In the genomic region with DNA sequence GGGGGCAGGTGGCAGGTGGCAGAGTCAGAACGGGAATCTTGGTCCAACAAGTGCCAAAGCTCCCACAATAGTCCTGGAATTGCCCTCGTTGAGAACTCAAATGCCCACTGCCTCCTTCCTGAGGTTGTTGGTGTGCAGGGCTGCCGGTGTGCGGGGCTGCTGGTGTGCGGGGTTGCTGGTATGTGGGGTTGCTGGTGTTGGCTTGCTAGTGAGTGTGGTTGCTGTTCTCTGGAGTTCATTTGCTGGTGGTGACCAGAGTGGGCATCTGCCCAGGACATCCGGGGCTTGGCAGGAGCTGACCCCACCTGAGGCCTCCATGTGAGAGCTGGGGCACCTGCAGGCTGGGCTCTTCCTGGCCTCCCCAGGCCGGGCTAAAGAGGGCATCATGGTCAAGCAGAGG, we compare ENCODE assay signal across 24 cellular contexts. TPM values are rescaled to one million over a fixed set of nuclear protein-coding genes. Genes with fewer than 3 reads are reported as not detected.
DNase-seq lines count a peak whose midpoint lies in the region; ATAC-seq, FAIRE-seq and TF ChIP-seq lines count a peak whose summit lies in the region.
"Had no signal": no experiment of that assay in that cellular context is flagged by ENCODE, and none has a peak within 500 bp of the region (broad histone marks: within the 10 kb centered on the region; RNA-seq: fewer than 3 reads in every experiment).

No MANE protein-coding gene starts in this region.

- no peak overlapping the region for H3K27ac Mint-ChIP-seq in stimulated activated naive CD8-positive, alpha-beta T cell treated with anti-CD3 and anti-CD28 coated beads, Interleukin-15, amount 100 ng/mL, for 72 hours
- no peak overlapping the region for H3K27ac Mint-ChIP-seq in activated CD4-positive, alpha-beta T cell treated with anti-CD3 and anti-CD28 coated beads for 36 hours
- H3K27ac Mint-ChIP-seq: CD4-positive, alpha-beta memory T cell had no signal

- no peak overlapping the region for H3K4me3 Mint-ChIP-seq in stimulated activated naive CD8-positive, alpha-beta T cell treated with anti-CD3 and anti-CD28 coated beads, Interleukin-15, amount 100 ng/mL, for 72 hours
- no peak overlapping the region for H3K4me3 Mint-ChIP-seq in activated CD4-positive, alpha-beta T cell treated with anti-CD3 and anti-CD28 coated beads for 36 hours
- H3K4me3 Mint-ChIP-seq: CD4-positive, alpha-beta memory T cell had no signal

- FAIRE-seq in HepG2 (lab: Jason Lieb, UNC) (no peak), kidney (lab: Jason Lieb, UNC) (no peak)
- FAIRE-seq: A549, GM12891, GM18507, H54 had no signal

- no TSS peak for BruUV-seq in HepG2 (replicated peaks; lab: Mats Ljungman, UMichigan)

- H3K9ac ChIP-seq in HepG2 (ENCODE audit: insufficient read depth, low read depth, low read length): no peak overlapping the region
- no peak overlapping the region for H3K9ac ChIP-seq in kidney (ENCODE audit: low read length in 2 of 2)
- H3K9ac ChIP-seq: BLaER1 treated with 17β-estradiol and CSF1 and Interleukin-3, amounts not matched to agents 10 nM and 100 nM had no signal

- H3K9me3 Mint-ChIP-seq in stimulated activated naive CD8-positive, alpha-beta T cell treated with anti-CD3 and anti-CD28 coated beads, Interleukin-15, amount 100 ng/mL, for 72 hours: no peaks in the 10 kb centered on the region
- no peaks in the 10 kb centered on the region for H3K9me3 Mint-ChIP-seq in activated CD4-positive, alpha-beta T cell treated with anti-CD3 and anti-CD28 coated beads for 36 hours (ENCODE audit: low read depth)

- POLR2A ChIA-PET in HepG2 (lab: Yijun Ruan, JAX): interaction anchor here (1.0 to 2.4 kb wide), 2 partner anchors 10 to 210 kb away, joined by 3 to 17 read pairs; no protein-coding TSS in a partner anchor
- POLR2A ChIA-PET in activated CD4-positive, alpha-beta T cell treated with anti-CD3 and anti-CD28 coated beads for 36 hours (lab: Charles Lee): no interaction called here

- DNase-seq in HepG2 (ENCODE audit: low spot score) (no peak), right lobe of liver (no peak), kidney (peak; percentile 37), osteoblast (ENCODE audit: insufficient read length, low spot score, missing footprints) (peak; percentile 38)
- DNase-seq in stimulated activated naive CD8-positive, alpha-beta T cell treated with anti-CD3 and anti-CD28 coated beads, Interleukin-15, amount 100 ng/mL, for 72 hours: no peak
- DNase-seq in activated CD4-positive, alpha-beta T cell treated with anti-CD3 and anti-CD28 coated beads for 36 hours: no peak
- DNase-seq: 8988T; ACHN; AML-193; BE2C; Calu3; CD4-positive, alpha-beta memory T cell; DMS79 treated with DMSO at 0.1 percent for 48 hours; GF-D8; GOT3; HCEC 1CT had no signal

- H4K20me1 ChIP-seq in HepG2 (ENCODE audit: insufficient read depth, low read length) (no peaks in the 10 kb centered on the region), osteoblast (ENCODE audit: insufficient read depth, low read length) (no peaks in the 10 kb centered on the region)
- H4K20me1 ChIP-seq: BLaER1 treated with 17β-estradiol and CSF1 and Interleukin-3, amounts not matched to agents 10 nM and 100 nM had no signal

- H3K4me1 ChIP-seq in HepG2 (ENCODE audit: insufficient read depth, low read length) (peaks cover 98% of the 10 kb centered on the region), right lobe of liver (peaks cover 0 to 30% (median 9%) of the 10 kb centered on the region in 4 donors), kidney (ENCODE audit: control insufficient read depth in 1 of 2, insufficient read depth in 1 of 2, low read depth in 1 of 2, low read length in 2 of 2) (no peaks in the 10 kb centered on the region), osteoblast (ENCODE audit: insufficient read depth, low read length) (no peaks in the 10 kb centered on the region)
- H3K4me1 ChIP-seq: A549; BE2C; BLaER1 treated with 17β-estradiol and CSF1 and Interleukin-3, amounts not matched to agents 10 nM and 100 nM had no signal

- no peak for TF ChIP-seq RAD21 in HepG2 (CRISPR knock-in tag; IDR thresholded peaks at IDR 0.05)

- 73% methylated on average over 4 of the region's 7 CpGs for WGBS in HepG2 (ENCODE audit: low lambda C conversion rate)
- 62% methylated on average over 4 of the region's 7 CpGs for WGBS in right lobe of liver (ENCODE audit: insufficient coverage, low coverage, low lambda C conversion rate, missing lambda C conversion rate)

- peak overlapping the region; percentile 66 for H3K4me2 ChIP-seq in HepG2 (ENCODE audit: low read depth, low read length)
- no peak overlapping the region for H3K4me2 ChIP-seq in osteoblast (ENCODE audit: insufficient read depth, low read length)
- H3K4me2 ChIP-seq: A549; BLaER1 treated with 17β-estradiol and CSF1 and Interleukin-3, amounts not matched to agents 10 nM and 100 nM had no signal

- no peaks in the 10 kb centered on the region for H3K79me2 ChIP-seq in HepG2 (ENCODE audit: insufficient read depth, low read length)
- no peaks in the 10 kb centered on the region for H3K79me2 ChIP-seq in osteoblast (ENCODE audit: insufficient read depth, low read length)

- H3K27ac ChIP-seq in HepG2 (ENCODE audit: extremely low read length, insufficient read depth, low read length) (no peak overlapping the region), right lobe of liver (peak overlapping the region in 1 of 3 donors; percentile 52), kidney (ENCODE audit: low read depth in 2 of 2, low read length in 2 of 2) (no peak overlapping the region), osteoblast (ENCODE audit: low read depth, low read length) (no peak overlapping the region)
- H3K27ac ChIP-seq: A549; BLaER1 treated with 17β-estradiol and CSF1 and Interleukin-3, amounts not matched to agents 10 nM and 100 nM had no signal

- in situ Hi-C loops in HepG2 (cut with HindIII; ENCODE audit: extremely low pct_ligation_motif_present, low pct_unique_long_range_greater_than_20kb): no loop called here

- intact Hi-C loops in HepG2 (cut with micrococcal nuclease; ENCODE audit: unreplicated experiment) (no loop called here), right lobe of liver (cut with DNase I) (no loop called here), kidney (cut with DNase I) (no loop called here)
- intact Hi-C loops in activated CD4-positive, alpha-beta T cell treated with anti-CD3 and anti-CD28 coated beads for 36 hours (cut with DNase I, micrococcal nuclease): no loop called here

- no peak for TF ChIP-seq CTCF in HepG2 (CRISPR knock-in tag; IDR thresholded peaks at IDR 0.05)
- TF ChIP-seq CTCF in right lobe of liver (IDR thresholded peaks at IDR 0.05): no peak
- TF ChIP-seq CTCF in kidney (IDR thresholded peaks at IDR 0.05; ENCODE audit: borderline replicate concordance, extremely low read depth, insufficient read depth): no peak
- no peak for TF ChIP-seq CTCF in osteoblast (IDR thresholded peaks at IDR 0.05; ENCODE audit: extremely low read depth, low read depth, low read length)

- no peaks in the 10 kb centered on the region for H3K36me3 ChIP-seq in HepG2 (replicated peaks in 1 of 2; ENCODE audit: control insufficient read depth in 1 of 2, insufficient read depth in 2 of 2, low read length in 2 of 2)
- H3K36me3 ChIP-seq in right lobe of liver: no peaks in the 10 kb centered on the region
- H3K36me3 ChIP-seq in kidney (ENCODE audit: control insufficient read depth in 1 of 2, insufficient read depth in 2 of 2, low read length in 2 of 2): no peaks in the 10 kb centered on the region
- H3K36me3 ChIP-seq in osteoblast (ENCODE audit: insufficient read depth, low read length): no peaks in the 10 kb centered on the region
- H3K36me3 ChIP-seq: BE2C; BLaER1 treated with 17β-estradiol and CSF1 and Interleukin-3, amounts not matched to agents 10 nM and 100 nM had no signal

- peak overlapping the region in 1 of 3 experiments; percentile 28; a peak in 1 of 6 replicates for H3K4me3 ChIP-seq in HepG2 (replicated peaks in 1 of 3; ENCODE audit: insufficient read depth in 1 of 3, low read depth in 2 of 3, low read length in 3 of 3)
- H3K4me3 ChIP-seq in right lobe of liver: no peak overlapping the region
- no peak overlapping the region for H3K4me3 ChIP-seq in kidney (ENCODE audit: low read length in 2 of 2)
- no peak overlapping the region for H3K4me3 ChIP-seq in osteoblast (ENCODE audit: insufficient read depth, low read length)
- H3K4me3 ChIP-seq: A549; BLaER1 treated with 17β-estradiol and CSF1 and Interleukin-3, amounts not matched to agents 10 nM and 100 nM had no signal

- H3K27me3 ChIP-seq in HepG2 (ENCODE audit: control insufficient read depth in 1 of 2, insufficient read depth in 2 of 2, low read length in 2 of 2) (peaks cover 0 to 3% of the 10 kb centered on the region in 2 experiments; a peak in 1 of 5 replicates), right lobe of liver (no peaks in the 10 kb centered on the region), osteoblast (ENCODE audit: insufficient read depth, low read length) (no peaks in the 10 kb centered on the region)
- H3K27me3 ChIP-seq: BE2C; BLaER1 treated with 17β-estradiol and CSF1 and Interleukin-3, amounts not matched to agents 10 nM and 100 nM had no signal

- no peaks in the 10 kb centered on the region for H3K4me1 Mint-ChIP-seq in stimulated activated naive CD8-positive, alpha-beta T cell treated with anti-CD3 and anti-CD28 coated beads, Interleukin-15, amount 100 ng/mL, for 72 hours
- no peaks in the 10 kb centered on the region for H3K4me1 Mint-ChIP-seq in activated CD4-positive, alpha-beta T cell treated with anti-CD3 and anti-CD28 coated beads for 36 hours
- H3K4me1 Mint-ChIP-seq: CD4-positive, alpha-beta memory T cell had no signal

- no peak overlapping the region for H2AFZ ChIP-seq in HepG2 (ENCODE audit: low read length)
- no peak overlapping the region for H2AFZ ChIP-seq in osteoblast (ENCODE audit: low read length)

- CTCF ChIA-PET in HepG2 (lab: Yijun Ruan, JAX; ENCODE audit: low intra/inter-chr PET ratio, low total read pairs): no interaction called here
- CTCF ChIA-PET in activated CD4-positive, alpha-beta T cell treated with anti-CD3 and anti-CD28 coated beads for 36 hours (lab: Charles Lee): no interaction called here

- peaks cover 19% of the 10 kb centered on the region for H3K27me3 Mint-ChIP-seq in stimulated activated naive CD8-positive, alpha-beta T cell treated with anti-CD3 and anti-CD28 coated beads, Interleukin-15, amount 100 ng/mL, for 72 hours
- H3K27me3 Mint-ChIP-seq in activated CD4-positive, alpha-beta T cell treated with anti-CD3 and anti-CD28 coated beads for 36 hours: peaks cover 6% of the 10 kb centered on the region

- TF ChIP-seq POLR2A in HepG2 (IDR thresholded peaks at IDR 0.05; ENCODE audit: insufficient read depth in 1 of 2, low read depth in 2 of 2, low read length in 2 of 2) (no peak), right lobe of liver (IDR thresholded peaks at IDR 0.05) (no peak)

- TF ChIP-seq EP300 in HepG2 (IDR thresholded peaks at IDR 0.05; ENCODE audit: low read depth in 2 of 2, low read length in 2 of 2): no peak
- no peak for TF ChIP-seq EP300 in HepG2 (CRISPR knock-in tag; IDR thresholded peaks at IDR 0.05; ENCODE audit: borderline replicate concordance)

- ATAC-seq in HepG2 (no peak), right lobe of liver (no peak), GM18873 (IDR thresholded peaks at IDR 0.05; ENCODE audit: low FRiP score, unreplicated experiment) (no peak)
- ATAC-seq in stimulated activated naive CD8-positive, alpha-beta T cell treated with anti-CD3 and anti-CD28 coated beads, Interleukin-15, amount 100 ng/mL, for 72 hours: no peak
- ATAC-seq in activated CD4-positive, alpha-beta T cell treated with anti-CD3 and anti-CD28 coated beads for 36 hours: no peak

- H3K36me3 Mint-ChIP-seq in activated CD4-positive, alpha-beta T cell treated with anti-CD3 and anti-CD28 coated beads for 36 hours (ENCODE audit: low read depth): no peaks in the 10 kb centered on the region
- H3K36me3 Mint-ChIP-seq: CD4-positive, alpha-beta memory T cell had no signal

- H3K9me3 ChIP-seq in HepG2 (ENCODE audit: low read length) (no peaks in the 10 kb centered on the region), right lobe of liver (no peaks in the 10 kb centered on the region), kidney (ENCODE audit: control insufficient read depth in 1 of 2, low read length in 2 of 2) (peaks cover 0 to 4% of the 10 kb centered on the region in 2 donors), osteoblast (ENCODE audit: low read depth, low read length) (no peaks in the 10 kb centered on the region)
- H3K9me3 ChIP-seq: A549, BE2C had no signal

RNA-seq across cellular contexts. Expression of gene MPPED1, which starts 14.0 kb away (rescaled TPM):
- total RNA-seq in HepG2 (2016; rRNA removed; fragmentation: Illumina TruSeq; extraction: Trizol): not detected in 2 replicates
- total RNA-seq in HepG2 (2016; cell fraction: cytosol; rRNA removed; fragmentation: Illumina TruSeq; extraction: Trizol; ENCODE audit: low read depth): not detected in 2 replicates
- total RNA-seq in HepG2 (2016; cell fraction: insoluble cytoplasmic fraction; rRNA removed; fragmentation: Illumina TruSeq; extraction: Trizol): not detected in 2 replicates
- not detected in 2 replicates for total RNA-seq in HepG2 (2016; cell fraction: membrane; rRNA removed; fragmentation: Illumina TruSeq; extraction: Trizol)
- total RNA-seq in HepG2 (2016; cell fraction: nucleus; rRNA removed; fragmentation: Illumina TruSeq; extraction: Trizol): not detected in 2 replicates
- 0.77 and 1.2 TPM in 2 replicates for polyA plus RNA-seq in HepG2 (2011; rRNA removed)
- 0.78 and 0.81 TPM in 2 replicates for polyA plus RNA-seq in HepG2 (2011; cell fraction: cytosol; rRNA removed)
- 0.59 and 0.83 TPM in 2 replicates for polyA plus RNA-seq in HepG2 (2011; cell fraction: nucleus; rRNA removed)
- polyA plus RNA-seq in HepG2 (2012): 0.63 and 0.94 TPM in 2 replicates
- not detected in 2 replicates for polyA plus RNA-seq in HepG2 (2016; cell fraction: cytosol; fragmentation: Illumina TruSeq; extraction: Trizol; ENCODE audit: low read depth)
- not detected in 2 replicates for polyA plus RNA-seq in HepG2 (2016; cell fraction: insoluble cytoplasmic fraction; fragmentation: Illumina TruSeq; extraction: Trizol; ENCODE audit: low read depth)
- not detected in 2 replicates for polyA plus RNA-seq in HepG2 (2016; cell fraction: membrane; fragmentation: Illumina TruSeq; extraction: Trizol; ENCODE audit: low read depth)
- not detected in 2 replicates for polyA plus RNA-seq in HepG2 (2016; cell fraction: nucleus; fragmentation: Illumina TruSeq; extraction: Trizol; ENCODE audit: insufficient read depth, low read depth)
- polyA minus RNA-seq in HepG2 (2011; rRNA and poly(A)+ RNA removed; ENCODE audit: low replicate concordance): 0.90 TPM in 1 of 2 replicates, not detected in the other
- polyA minus RNA-seq in HepG2 (2011; cell fraction: cytosol; rRNA and poly(A)+ RNA removed): 0.44 and 0.49 TPM in 2 replicates
- polyA minus RNA-seq in HepG2 (2011; cell fraction: nucleus; rRNA and poly(A)+ RNA removed): 0.26 and 0.75 TPM in 2 replicates
- total RNA-seq in right lobe of liver: 10 to 100 TPM in 4 of 6 experiments, 1 to 10 TPM in 2; 2.4 to 13.8 (median 11.3) TPM
- total RNA-seq in kidney: not detected
- not detected for polyA plus RNA-seq in kidney (ENCODE audit: insufficient read depth, low read depth, low replicate concordance)
- total RNA-seq in osteoblast: not detected in 2 replicates
- total RNA-seq in activated CD4-positive, alpha-beta T cell treated with anti-CD3 and anti-CD28 coated beads for 36 hours: not detected
- total RNA-seq: Calu3; CD4-positive, alpha-beta memory T cell; Daoy; G401 had no signal
- polyA plus RNA-seq: A549; CD4-positive, alpha-beta memory T cell had no signal

RNA-seq across cellular contexts. Expression of gene SCUBE1, which starts 54.6 kb away (rescaled TPM):
- total RNA-seq in HepG2 (2016; rRNA removed; fragmentation: Illumina TruSeq; extraction: Trizol): under 0.01 TPM in 1 of 2 replicates, not detected in the other
- not detected in 2 replicates for total RNA-seq in HepG2 (2016; cell fraction: cytosol; rRNA removed; fragmentation: Illumina TruSeq; extraction: Trizol; ENCODE audit: low read depth)
- total RNA-seq in HepG2 (2016; cell fraction: insoluble cytoplasmic fraction; rRNA removed; fragmentation: Illumina TruSeq; extraction: Trizol): under 0.01 and 0.06 TPM in 2 replicates
- 0.06 TPM in 1 of 2 replicates, not detected in the other for total RNA-seq in HepG2 (2016; cell fraction: membrane; rRNA removed; fragmentation: Illumina TruSeq; extraction: Trizol)
- not detected in 2 replicates for total RNA-seq in HepG2 (2016; cell fraction: nucleus; rRNA removed; fragmentation: Illumina TruSeq; extraction: Trizol)
- 0.04 and 0.05 TPM in 2 replicates for polyA plus RNA-seq in HepG2 (2011; rRNA removed)
- 0.05 TPM in 1 of 2 replicates, not detected in the other for polyA plus RNA-seq in HepG2 (2011; cell fraction: cytosol; rRNA removed)
- polyA plus RNA-seq in HepG2 (2011; cell fraction: nucleus; rRNA removed): 0.02 and 0.09 TPM in 2 replicates
- polyA plus RNA-seq in HepG2 (2012): not detected in 2 replicates
- not detected in 2 replicates for polyA plus RNA-seq in HepG2 (2016; cell fraction: cytosol; fragmentation: Illumina TruSeq; extraction: Trizol; ENCODE audit: low read depth)
- not detected in 2 replicates for polyA plus RNA-seq in HepG2 (2016; cell fraction: insoluble cytoplasmic fraction; fragmentation: Illumina TruSeq; extraction: Trizol; ENCODE audit: low read depth)
- not detected in 2 replicates for polyA plus RNA-seq in HepG2 (2016; cell fraction: membrane; fragmentation: Illumina TruSeq; extraction: Trizol; ENCODE audit: low read depth)
- polyA plus RNA-seq in HepG2 (2016; cell fraction: nucleus; fragmentation: Illumina TruSeq; extraction: Trizol; ENCODE audit: insufficient read depth, low read depth): not detected in 2 replicates
- polyA minus RNA-seq in HepG2 (2011; rRNA and poly(A)+ RNA removed; ENCODE audit: low replicate concordance): not detected in 2 replicates
- not detected in 2 replicates for polyA minus RNA-seq in HepG2 (2011; cell fraction: cytosol; rRNA and poly(A)+ RNA removed)
- not detected in 2 replicates for polyA minus RNA-seq in HepG2 (2011; cell fraction: nucleus; rRNA and poly(A)+ RNA removed)
- total RNA-seq in right lobe of liver: 10 to 100 TPM in 1 of 6 experiments, 1 to 10 TPM in 4, under 1 TPM in 1; 0.73 to 11.7 (median 2.7) TPM
- 7.1 TPM for total RNA-seq in kidney
- polyA plus RNA-seq in kidney (ENCODE audit: insufficient read depth, low read depth, low replicate concordance): 2.3 TPM
- 2.1 and 2.2 TPM in 2 replicates for total RNA-seq in osteoblast
- total RNA-seq in activated CD4-positive, alpha-beta T cell treated with anti-CD3 and anti-CD28 coated beads for 36 hours: not detected
- total RNA-seq: CD4-positive, alpha-beta memory T cell had no signal
- polyA plus RNA-seq: CD4-positive, alpha-beta memory T cell had no signal

Comparison
In these comparisons a context has a peak if more than half of its experiments do, and no peak if none do; other contexts are left out.
1. DNase-seq: peak in kidney (single experiment) and osteoblast (single experiment); none in HepG2 (single experiment), right lobe of liver (0 of 3), stimulated activated naive CD8-positive, alpha-beta T cell treated with anti-CD3 and anti-CD28 coated beads, Interleukin-15, amount 100 ng/mL, for 72 hours (0 of 2) and activated CD4-positive, alpha-beta T cell treated with anti-CD3 and anti-CD28 coated beads for 36 hours (single experiment).